Comparison of ENCODE assay signal across 21 cellular contexts in genomic region chr6:113959235-113959634, GRCh38. TPM values are rescaled to one million over a fixed set of nuclear protein-coding genes. Genes with fewer than 3 reads are reported as not detected.
DNase-seq lines count a peak whose midpoint lies in the region; ATAC-seq, FAIRE-seq and TF ChIP-seq lines count a peak whose summit lies in the region.
"Had no signal": no experiment of that assay in that cellular context is flagged by ENCODE, and none has a peak within 500 bp of the region (broad histone marks: within the 10 kb centered on the region; RNA-seq: fewer than 3 reads in every experiment).

No MANE protein-coding gene starts in this region.

- H3K27ac ChIP-seq in HEK293 (ENCODE audit: extremely low read depth, low read depth, low read length): no peak overlapping the region

- H3K4me1 ChIP-seq in HEK293 (ENCODE audit: control insufficient read depth, insufficient read depth, low read length): peaks cover 10% of the 10 kb centered on the region
- H3K4me1 ChIP-seq: BE2C had no signal

- peaks cover 41% of the 10 kb centered on the region for H3K36me3 Mint-ChIP-seq in WTC11
- peaks cover 56% of the 10 kb centered on the region for H3K36me3 Mint-ChIP-seq in stimulated activated effector memory CD8-positive, alpha-beta T cell treated with anti-CD3 and anti-CD28 coated beads, Interleukin-12 subunit alpha, Interleukin-12 subunit beta, amount 100 ng/mL, for 72 hours

- ATAC-seq in WTC11 (no peak), GM21447 (IDR thresholded peaks at IDR 0.05; ENCODE audit: unreplicated experiment) (no peak)
- ATAC-seq in stimulated activated effector memory CD8-positive, alpha-beta T cell treated with anti-CD3 and anti-CD28 coated beads, Interleukin-12 subunit alpha, Interleukin-12 subunit beta, amount 100 ng/mL, for 72 hours: no peak

- no peak for FAIRE-seq in D721Med (lab: Jason Lieb, UNC)
- FAIRE-seq: A204.1, G401.6, GM12892, GM18507, HTR-8/SVneo had no signal

- peaks cover 39% of the 10 kb centered on the region for H3K4me1 Mint-ChIP-seq in WTC11
- peaks cover 15% of the 10 kb centered on the region for H3K4me1 Mint-ChIP-seq in stimulated activated effector memory CD8-positive, alpha-beta T cell treated with anti-CD3 and anti-CD28 coated beads, Interleukin-12 subunit alpha, Interleukin-12 subunit beta, amount 100 ng/mL, for 72 hours

- no peak overlapping the region for H3K4me3 Mint-ChIP-seq in WTC11
- H3K4me3 Mint-ChIP-seq in stimulated activated effector memory CD8-positive, alpha-beta T cell treated with anti-CD3 and anti-CD28 coated beads, Interleukin-12 subunit alpha, Interleukin-12 subunit beta, amount 100 ng/mL, for 72 hours: no peak overlapping the region
- H3K4me3 Mint-ChIP-seq: CD4-positive, CD25-positive, alpha-beta regulatory T cell; CD8-positive, alpha-beta memory T cell had no signal

- no peaks in the 10 kb centered on the region for H3K27me3 Mint-ChIP-seq in WTC11 (ENCODE audit: low read depth)
- H3K27me3 Mint-ChIP-seq: CD4-positive, CD25-positive, alpha-beta regulatory T cell; CD8-positive, alpha-beta memory T cell had no signal

- peaks cover 20 to 46% of the 10 kb centered on the region in 2 experiments for H3K36me3 ChIP-seq in HEK293 (ENCODE audit: control insufficient read depth in 2 of 2, insufficient read depth in 1 of 2, low read length in 2 of 2)

- H3K9me3 ChIP-seq in HEK293 (ENCODE audit: control insufficient read depth, insufficient read depth, low read depth, low read length): no peaks in the 10 kb centered on the region
- H3K9me3 ChIP-seq: BE2C, HAP-1 had no signal

- TF ChIP-seq CTCF in HEK293 (tag by site-specific recombination; IDR thresholded peaks at IDR 0.05) (no peak), WTC11 (IDR thresholded peaks at IDR 0.05) (no peak), D721Med (IDR thresholded peaks at IDR 0.05; ENCODE audit: insufficient read depth, missing control alignments) (no peak)

- CTCF ChIA-PET in HEK293 (lab: Yijun Ruan, JAX): interaction anchor here (1.2 to 2.5 kb wide), 2 partner anchors 9 to 22 kb away, joined by 3 to 8 read pairs; no protein-coding TSS in a partner anchor
- CTCF ChIA-PET in WTC11 (lab: Charles Lee): no interaction called here

- no peak for TF ChIP-seq POLR2A in erythroblast (IDR thresholded peaks at IDR 0.05; ENCODE audit: low read length)

- POLR2A ChIA-PET in HEK293 (lab: Yijun Ruan, JAX) (no interaction called here), WTC11 (lab: Charles Lee) (no interaction called here)

- no peaks in the 10 kb centered on the region for H3K9me3 Mint-ChIP-seq in WTC11
- H3K9me3 Mint-ChIP-seq in stimulated activated effector memory CD8-positive, alpha-beta T cell treated with anti-CD3 and anti-CD28 coated beads, Interleukin-12 subunit alpha, Interleukin-12 subunit beta, amount 100 ng/mL, for 72 hours: no peaks in the 10 kb centered on the region
- H3K9me3 Mint-ChIP-seq: CD4-positive, CD25-positive, alpha-beta regulatory T cell; CD8-positive, alpha-beta memory T cell had no signal

- DNase-seq in WTC11 (ENCODE audit: low spot score) (no peak), erythroblast (lab: John Stamatoyannopoulos, UW) (peak; percentile 62 to 69), D721Med (ENCODE audit: insufficient read length, low spot score) (no peak), KG1 (lab: John Stamatoyannopoulos, UW) (no peak)
- DNase-seq in stimulated activated effector memory CD8-positive, alpha-beta T cell treated with anti-CD3 and anti-CD28 coated beads, Interleukin-12 subunit alpha, Interleukin-12 subunit beta, amount 100 ng/mL, for 72 hours (ENCODE audit: low spot score in 2 of 2): no peak
- DNase-seq: ACHN; BE2C; C1 segment of cervical spinal cord; CD4-positive, CD25-positive, alpha-beta regulatory T cell; CD8-positive, alpha-beta memory T cell; COR-L47; IMR-90; KBM-7 had no signal

- peak overlapping the region; percentile 5 for H3K27ac Mint-ChIP-seq in WTC11
- H3K27ac Mint-ChIP-seq in stimulated activated effector memory CD8-positive, alpha-beta T cell treated with anti-CD3 and anti-CD28 coated beads, Interleukin-12 subunit alpha, Interleukin-12 subunit beta, amount 100 ng/mL, for 72 hours: peak overlapping the region; percentile 2

- no peak overlapping the region for H3K4me3 ChIP-seq in HEK293 (ENCODE audit: low read depth, low read length)
- H3K4me3 ChIP-seq: HAP-1 had no signal

TF ChIP-seq in HEK293, 187 proteins besides CTCF, POLR2A, EP300 and RAD21:
- no peak for TF ChIP-seq IKZF3 (tag by site-specific recombination; IDR thresholded peaks at IDR 0.05)
- TF ChIP-seq ZNF362 (tag by site-specific recombination; IDR thresholded peaks at IDR 0.05): peak; percentile 61; the same call in 1 of the 2 replicates
- TF ChIP-seq ZNF76 (tag by site-specific recombination; IDR thresholded peaks at IDR 0.05; ENCODE audit: borderline replicate concordance, low read depth): no peak
- TF ChIP-seq ZNF274 (IDR thresholded peaks at IDR 0.05; ENCODE audit: low read length): no peak
- no peak for TF ChIP-seq ZNF274 (tag by site-specific recombination; IDR thresholded peaks at IDR 0.05; ENCODE audit: borderline replicate concordance)
- TF ChIP-seq SP7 (tag by site-specific recombination; IDR thresholded peaks at IDR 0.05): no peak

TF ChIP-seq in WTC11, 78 proteins besides CTCF, POLR2A, EP300 and RAD21:
- TF ChIP-seq CREM (CRISPR knock-in tag; IDR thresholded peaks at IDR 0.05): no peak
- TF ChIP-seq ZNF219 (CRISPR knock-in tag; IDR thresholded peaks at IDR 0.05; ENCODE audit: borderline replicate concordance): no peak
TF ChIP-seq in WTC11: peak in this region for 0.

RNA-seq across cellular contexts. Expression of gene HDAC2, which starts 11.7 kb away (rescaled TPM):
- 318 to 331 TPM (median 321 TPM) in 3 replicates for total RNA-seq in WTC11 (2021)

Comparison
In these comparisons a context has a peak if more than half of its experiments do, and no peak if none do; other contexts are left out.
1. DNase-seq: peak in erythroblast (2 of 2); none in WTC11 (single experiment), stimulated activated effector memory CD8-positive, alpha-beta T cell treated with anti-CD3 and anti-CD28 coated beads, Interleukin-12 subunit alpha, Interleukin-12 subunit beta, amount 100 ng/mL, for 72 hours (0 of 2), D721Med (single experiment) and KG1 (single experiment).